Comparison of ENCODE assay signal across 26 cellular contexts in the genomic region with DNA sequence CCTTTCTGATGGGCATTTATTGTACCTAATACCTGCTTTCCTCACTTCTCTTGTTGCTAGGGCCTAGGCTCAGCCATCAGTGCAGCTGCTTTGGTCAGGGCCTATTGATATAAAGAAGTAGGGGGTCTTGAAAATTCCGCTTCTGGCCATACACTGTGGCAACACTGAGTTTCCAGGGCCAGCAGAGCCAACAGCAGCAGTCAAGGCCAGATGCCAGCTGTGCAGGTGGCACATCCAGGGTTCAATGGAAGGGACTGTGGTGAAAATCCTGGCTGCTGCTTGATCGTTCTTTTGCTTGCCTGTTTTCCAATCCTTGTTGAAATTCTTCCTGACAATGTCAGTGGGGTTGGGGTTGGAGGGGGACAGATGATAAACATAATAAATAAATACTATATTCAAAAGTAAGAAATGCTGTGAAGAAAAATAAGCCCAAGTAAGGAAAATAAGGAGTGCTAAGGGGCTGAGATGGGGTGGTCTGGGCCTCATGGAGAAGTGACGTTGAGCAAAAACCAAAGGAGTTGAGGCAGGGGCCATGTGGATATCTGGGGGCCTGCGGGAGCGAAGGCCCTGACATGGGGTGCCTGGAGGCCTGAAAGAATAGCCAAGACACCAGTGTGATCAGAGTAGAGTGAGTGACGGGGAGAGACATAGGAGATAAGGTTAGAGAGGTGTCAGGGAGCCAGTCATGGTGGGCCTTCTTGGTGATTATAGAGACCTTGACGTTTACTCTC.
"Had no signal": no experiment of that assay in that cellular context is flagged by ENCODE, and none has a peak within 500 bp of the region (broad histone marks: within the 10 kb centered on the region; RNA-seq: fewer than 3 reads in every experiment).

No MANE protein-coding gene starts in this region.

- ATAC-seq: left lung; lower lobe of right lung; naive thymus-derived CD8-positive, alpha-beta T cell; right cardiac atrium; sciatic nerve; stimulated activated naive B cell treated with anti-CD40 and anti-IgM and Interleukin-4, amounts not matched to agents 10 μg/mL and 1 μg/mL and 100 μg/mL, for 72 hours; stimulated activated naive CD8-positive, alpha-beta T cell treated with anti-CD3 and anti-CD28 coated beads, Interleukin-15, Interleukin-2, amounts not matched to agents 100 U/mL and 50 U/mL, for 24 hours had no signal

- H3K4me3 Mint-ChIP-seq: naive thymus-derived CD8-positive, alpha-beta T cell; nephron; neural crest cell; stimulated activated naive B cell treated with anti-CD40 and anti-IgM and Interleukin-4, amounts not matched to agents 10 μg/mL and 1 μg/mL and 100 μg/mL, for 72 hours had no signal

- DNase-seq: kidney; left colon; left lung; lower lobe of right lung; mammary epithelial cell; mesenchymal stem cell; naive thymus-derived CD8-positive, alpha-beta T cell; occipital lobe; pancreas; posterior cingulate gyrus; retina; right cardiac atrium; stimulated activated CD4-positive, alpha-beta T cell treated with anti-CD3 and anti-CD28 coated beads, Interleukin-12 subunit alpha, Interleukin-12 subunit beta, amount 100 ng/mL, for 4 hours; stimulated activated CD4-positive, alpha-beta T cell treated with anti-CD3 and anti-CD28 coated beads, Interleukin-15, amount 100 ng/mL, for 24 hours; stimulated activated CD4-positive, alpha-beta T cell treated with anti-CD3 and anti-CD28 coated beads, Interleukin-2, amount 100 ng/mL, for 24 hours; stimulated activated CD4-positive, alpha-beta T cell treated with anti-CD3 and anti-CD28 coated beads, Interleukin-4, amount 100 ng/mL, for 1 hour; stimulated activated naive B cell treated with anti-CD40 and anti-IgM and Interleukin-4, amounts not matched to agents 10 μg/mL and 1 μg/mL and 100 μg/mL, for 72 hours; stimulated activated naive CD8-positive, alpha-beta T cell treated with anti-CD3 and anti-CD28 coated beads, Interleukin-15, Interleukin-2, amounts not matched to agents 100 U/mL and 50 U/mL, for 24 hours; stomach; testis; thyroid gland; transverse colon; upper lobe of left lung had no signal

- H3K36me3 Mint-ChIP-seq: naive thymus-derived CD8-positive, alpha-beta T cell; stimulated activated naive B cell treated with anti-CD40 and anti-IgM and Interleukin-4, amounts not matched to agents 10 μg/mL and 1 μg/mL and 100 μg/mL, for 72 hours had no signal

- H3K4me1 Mint-ChIP-seq: naive thymus-derived CD8-positive, alpha-beta T cell; stimulated activated naive B cell treated with anti-CD40 and anti-IgM and Interleukin-4, amounts not matched to agents 10 μg/mL and 1 μg/mL and 100 μg/mL, for 72 hours had no signal

- H3K9me3 Mint-ChIP-seq: naive thymus-derived CD8-positive, alpha-beta T cell; nephron; stimulated activated naive B cell treated with anti-CD40 and anti-IgM and Interleukin-4, amounts not matched to agents 10 μg/mL and 1 μg/mL and 100 μg/mL, for 72 hours had no signal

- H3K27ac Mint-ChIP-seq: naive thymus-derived CD8-positive, alpha-beta T cell; nephron; stimulated activated naive B cell treated with anti-CD40 and anti-IgM and Interleukin-4, amounts not matched to agents 10 μg/mL and 1 μg/mL and 100 μg/mL, for 72 hours had no signal
